Comparison of ENCODE assay signal across 18 cellular contexts in genomic region chr10:6035926-6036575, GRCh38. TPM values are rescaled to one million over a fixed set of nuclear protein-coding genes. Genes with fewer than 3 reads are reported as not detected.
DNase-seq lines count a peak whose midpoint lies in the region; ATAC-seq and FAIRE-seq lines count a peak whose summit lies in the region.
"Had no signal": no experiment of that assay in that cellular context is flagged by ENCODE, and none has a peak within 500 bp of the region (broad histone marks: within the 10 kb centered on the region; RNA-seq: fewer than 3 reads in every experiment).

No MANE protein-coding gene starts in this region.

- no peak overlapping the region for H3K27ac ChIP-seq in BLaER1
- H3K27ac ChIP-seq in CD4-positive, alpha-beta memory T cell (ENCODE audit: low read depth, low read length) = no peak overlapping the region
- H3K27ac ChIP-seq: C4-2B had no signal

- H3K4me3 ChIP-seq in BLaER1 = no peak overlapping the region
- H3K4me3 ChIP-seq in CD4-positive, alpha-beta memory T cell (ENCODE audit: low read length in 2 of 2) = no peak overlapping the region

- peaks cover 22% of the 10 kb centered on the region; the same call in 1 of the 2 replicates for H3K27me3 ChIP-seq in BLaER1
- no peaks in the 10 kb centered on the region for H3K27me3 ChIP-seq in CD4-positive, alpha-beta memory T cell (ENCODE audit: insufficient read depth, low read length)

- peak overlapping the region; percentile 79 for H3K4me2 ChIP-seq in BLaER1

- peaks cover 8% of the 10 kb centered on the region for H3K9me3 ChIP-seq in BLaER1
- no peaks in the 10 kb centered on the region for H3K9me3 ChIP-seq in CD4-positive, alpha-beta memory T cell (ENCODE audit: control insufficient read depth in 1 of 2, low read length in 2 of 2)

- CTCF ChIA-PET in CD4-positive, alpha-beta memory T cell (lab: Charles Lee; ENCODE audit: partially characterized antibody) = interaction anchor here (3.1 to 5.3 kb wide), 3 partner anchors 15 to 51 kb away, joined by 33 to 54 read pairs (median 49); no protein-coding TSS in a partner anchor

- peaks cover 38 to 83% (median 65%) of the 10 kb centered on the region in 4 donors for H3K4me1 Mint-ChIP-seq in CD4-positive, alpha-beta memory T cell
- H3K4me1 Mint-ChIP-seq in activated T-helper 17 cell treated with anti-CD3 and anti-CD28 coated beads, Interleukin-2, amount 50 U/mL, for 72 hours = peaks cover 59% of the 10 kb centered on the region
- H3K4me1 Mint-ChIP-seq in memory B cell = peaks cover 37% of the 10 kb centered on the region

- H3K27ac Mint-ChIP-seq in CD4-positive, alpha-beta memory T cell = peak overlapping the region; percentile 64 to 96 (median 93)
- H3K27ac Mint-ChIP-seq in activated T-helper 17 cell treated with anti-CD3 and anti-CD28 coated beads, Interleukin-2, amount 50 U/mL, for 72 hours = peak overlapping the region; percentile 91
- H3K27ac Mint-ChIP-seq in memory B cell = peak overlapping the region; percentile 73

- H3K4me3 Mint-ChIP-seq in CD4-positive, alpha-beta memory T cell = peak overlapping the region in 2 of 8 donors; percentile 41 to 44
- H3K4me3 Mint-ChIP-seq in activated T-helper 17 cell treated with anti-CD3 and anti-CD28 coated beads, Interleukin-2, amount 50 U/mL, for 72 hours = peak overlapping the region; percentile 72
- no peak overlapping the region for H3K4me3 Mint-ChIP-seq in memory B cell

- H3K9ac ChIP-seq in BLaER1 = no peak overlapping the region

- H3K27me3 Mint-ChIP-seq in CD4-positive, alpha-beta memory T cell = no peaks in the 10 kb centered on the region
- no peaks in the 10 kb centered on the region for H3K27me3 Mint-ChIP-seq in activated T-helper 17 cell treated with anti-CD3 and anti-CD28 coated beads, Interleukin-2, amount 50 U/mL, for 72 hours
- H3K27me3 Mint-ChIP-seq in memory B cell = no peaks in the 10 kb centered on the region

- no peaks in the 10 kb centered on the region for H4K20me1 ChIP-seq in BLaER1

- POLR2A ChIA-PET in CD4-positive, alpha-beta memory T cell (lab: Charles Lee; ENCODE audit: partially characterized antibody) = interaction anchor here (1.8 to 7.4 kb wide), 4 partner anchors 9 to 25 kb away, joined by 4 to 169 read pairs (median 20); no protein-coding TSS in a partner anchor

- ATAC-seq in activated T-helper 17 cell treated with anti-CD3 and anti-CD28 coated beads, Interleukin-2, amount 50 U/mL, for 72 hours (replicated peaks) = peak; percentile 11
- no peak for ATAC-seq in memory B cell (ENCODE audit: low read depth)

- peaks cover 39% of the 10 kb centered on the region for H3K4me1 ChIP-seq in BLaER1
- H3K4me1 ChIP-seq in CD4-positive, alpha-beta memory T cell (ENCODE audit: insufficient read depth, low read length) = peaks cover 76% of the 10 kb centered on the region

- FAIRE-seq in GM19239 (lab: Jason Lieb, UNC) = no peak
- FAIRE-seq: frontal cortex, RCC 7860 had no signal

- H3K36me3 ChIP-seq in BLaER1 = no peaks in the 10 kb centered on the region
- no peaks in the 10 kb centered on the region for H3K36me3 ChIP-seq in CD4-positive, alpha-beta memory T cell (ENCODE audit: insufficient read depth, low read length)

- DNase-seq in CD4-positive, alpha-beta memory T cell = no peak
- DNase-seq in memory B cell (ENCODE audit: low spot score in 2 of 2) (no peak), 8988T (no peak), GM19239 (ENCODE audit: insufficient read length, low spot score) (no peak), DMS 273 (lab: John Stamatoyannopoulos, UW; ENCODE audit: unreplicated experiment) (no peak)
- DNase-seq: caudate nucleus, GOT3, NCI-H2081 treated with DMSO at 0.1 percent for 48 hours, NCI-H526 treated with DMSO at 0.1 percent for 48 hours, right cardiac atrium, SW 1271 had no signal

- intact Hi-C loops in CD4-positive, alpha-beta memory T cell (cut with micrococcal nuclease) = no loop called here

- peaks cover 8 to 13% of the 10 kb centered on the region in 2 donors for H3K36me3 Mint-ChIP-seq in CD4-positive, alpha-beta memory T cell
- H3K36me3 Mint-ChIP-seq in activated T-helper 17 cell treated with anti-CD3 and anti-CD28 coated beads, Interleukin-2, amount 50 U/mL, for 72 hours (ENCODE audit: low read depth) = peaks cover 100% of the 10 kb centered on the region
- H3K36me3 Mint-ChIP-seq in memory B cell = peaks cover 13% of the 10 kb centered on the region

- H3K9me3 Mint-ChIP-seq in CD4-positive, alpha-beta memory T cell = peaks cover 0 to 2% (median 0%) of the 10 kb centered on the region in 8 donors
- no peaks in the 10 kb centered on the region for H3K9me3 Mint-ChIP-seq in activated T-helper 17 cell treated with anti-CD3 and anti-CD28 coated beads, Interleukin-2, amount 50 U/mL, for 72 hours
- peaks cover 2% of the 10 kb centered on the region for H3K9me3 Mint-ChIP-seq in memory B cell

RNA-seq across cellular contexts. Expression of gene IL2RA, which starts 26.1 kb away (rescaled TPM):
- total RNA-seq in CD4-positive, alpha-beta memory T cell = 10 to 100 TPM; 15.1 to 17.1 TPM
- 10 to 100 TPM; 23.7 to 29.9 TPM for polyA plus RNA-seq in CD4-positive, alpha-beta memory T cell
- 1,000 to 10,000 TPM; 1,342 to 1,348 TPM for total RNA-seq in activated T-helper 17 cell treated with anti-CD3 and anti-CD28 coated beads, Interleukin-2, amount 50 U/mL, for 72 hours
- total RNA-seq: Daoy, frontal cortex had no signal
- polyA plus RNA-seq: neural cell had no signal

RNA-seq across cellular contexts. Expression of gene RBM17, which starts 52.8 kb away (rescaled TPM):
- 100 to 1,000 TPM; 117 to 125 TPM for total RNA-seq in CD4-positive, alpha-beta memory T cell
- 100 to 1,000 TPM in 1 of 2 donors, 10 to 100 TPM in 1; 46.3 to 104 TPM for polyA plus RNA-seq in CD4-positive, alpha-beta memory T cell
- 100 to 1,000 TPM; 157 to 253 TPM for total RNA-seq in activated T-helper 17 cell treated with anti-CD3 and anti-CD28 coated beads, Interleukin-2, amount 50 U/mL, for 72 hours

RNA-seq across cellular contexts. Expression of gene IL15RA, which starts 58.7 kb away (rescaled TPM):
- total RNA-seq in CD4-positive, alpha-beta memory T cell = 10 to 100 TPM; 11.1 to 14.7 TPM
- 10 to 100 TPM; 17.4 to 20.0 TPM for polyA plus RNA-seq in CD4-positive, alpha-beta memory T cell
- total RNA-seq in activated T-helper 17 cell treated with anti-CD3 and anti-CD28 coated beads, Interleukin-2, amount 50 U/mL, for 72 hours = 10 to 100 TPM; 25.5 to 28.2 TPM
- total RNA-seq: frontal cortex had no signal
- polyA plus RNA-seq: neural cell had no signal

Comparison
In these comparisons a context has a peak if more than half of its experiments do, and no peak if none do; other contexts are left out.
1. RNA of gene IL2RA, which starts 26.1 kb away (total RNA-seq): 1,342 to 1,348 TPM in activated T-helper 17 cell treated with anti-CD3 and anti-CD28 coated beads, Interleukin-2, amount 50 U/mL, for 72 hours; 15.1 to 17.1 TPM in CD4-positive, alpha-beta memory T cell; every median in the first group is over 10 times any median in the second.
2. Peak in every context shown above with its lines, with median percentiles within 50 percentile points of each other: H3K27ac Mint-ChIP-seq.